Comparison of ENCODE assay signal across 21 cellular contexts in the genomic region with DNA sequence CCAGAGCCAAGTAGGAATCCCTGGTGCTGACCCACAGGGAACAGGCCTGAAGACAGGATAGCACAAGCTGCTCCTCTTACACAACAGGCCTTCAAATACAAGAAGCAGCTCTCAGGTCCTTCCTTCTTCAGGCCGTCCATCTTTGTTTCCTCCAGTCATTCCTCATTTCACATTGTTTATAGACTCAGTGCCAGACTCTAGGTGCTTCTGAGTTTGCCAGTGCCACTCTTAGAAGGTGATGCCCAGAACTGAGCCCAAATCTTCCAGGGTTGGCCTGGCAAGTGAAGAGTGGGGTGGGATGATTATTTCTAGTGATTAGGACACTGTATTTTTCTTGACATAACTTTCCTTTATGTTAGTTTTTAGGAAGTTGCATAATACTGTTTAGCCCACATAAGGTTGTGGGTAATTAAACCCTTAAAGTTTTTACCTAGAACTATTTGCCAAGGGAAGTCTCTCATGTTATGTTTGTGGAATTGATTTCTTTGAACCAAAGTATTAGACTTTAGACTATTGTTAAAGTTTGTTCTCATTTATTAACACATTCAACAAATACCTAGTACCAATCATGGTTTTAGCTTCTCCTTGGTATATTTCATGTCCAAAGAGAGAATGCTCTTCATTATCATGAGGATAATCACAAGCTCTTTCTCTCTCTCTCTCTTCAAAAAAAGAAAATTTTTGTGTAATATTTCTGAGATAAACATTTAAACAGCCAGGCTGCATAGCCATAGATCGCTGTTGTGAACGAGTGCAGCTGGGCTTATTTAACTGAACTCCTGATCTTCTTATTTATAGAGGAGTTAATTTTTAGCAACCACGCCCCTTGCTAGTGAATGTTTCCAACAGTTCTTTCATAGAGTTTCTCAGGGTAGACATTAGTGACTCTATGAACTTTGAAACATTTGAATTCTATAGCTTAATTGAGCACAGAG. TPM values are rescaled to one million over a fixed set of nuclear protein-coding genes. Genes with fewer than 3 reads are reported as not detected.
DNase-seq lines count a peak whose midpoint lies in the region; ATAC-seq, FAIRE-seq and TF ChIP-seq lines count a peak whose summit lies in the region.
"Had no signal": no experiment of that assay in that cellular context is flagged by ENCODE, and none has a peak within 500 bp of the region (broad histone marks: within the 10 kb centered on the region; RNA-seq: fewer than 3 reads in every experiment).

No MANE protein-coding gene starts in this region.

- intact Hi-C loops in HepG2 (cut with micrococcal nuclease; ENCODE audit: unreplicated experiment) (loop anchor here (1.0 kb wide), 1 partner anchor 33 kb away; no protein-coding TSS in a partner anchor), gastrocnemius medialis (cut with DNase I; ENCODE audit: low total_unique reads) (no loop called here)

- H3K9me3 ChIP-seq in SJCRH30 (replicated peaks): no peaks in the 10 kb centered on the region
- no peaks in the 10 kb centered on the region for H3K9me3 ChIP-seq in HepG2 (ENCODE audit: low read length)
- H3K9me3 ChIP-seq in gastrocnemius medialis: no peaks in the 10 kb centered on the region
- H3K9me3 ChIP-seq: esophagus muscularis mucosa, suprapubic skin had no signal

- H3K27ac ChIP-seq in SJCRH30 (peak overlapping the region; percentile 65), HepG2 (ENCODE audit: extremely low read length, insufficient read depth, low read length) (peak overlapping the region; percentile 95), gastrocnemius medialis (peak overlapping the region; percentile 48 to 95 (median 88))
- H3K27ac ChIP-seq: esophagus muscularis mucosa, GM23248, KMS-11, suprapubic skin had no signal

- H3K79me2 ChIP-seq in HepG2 (ENCODE audit: insufficient read depth, low read length): peaks cover 2% of the 10 kb centered on the region

- peak overlapping the region; percentile 69 for H3K9ac ChIP-seq in HepG2 (ENCODE audit: insufficient read depth, low read depth, low read length)
- H3K9ac ChIP-seq: GM23248, KMS-11 had no signal

- no peaks in the 10 kb centered on the region for H3K27me3 ChIP-seq in SJCRH30
- no peaks in the 10 kb centered on the region for H3K27me3 ChIP-seq in HepG2 (ENCODE audit: control insufficient read depth in 1 of 2, insufficient read depth in 2 of 2, low read length in 2 of 2)
- no peaks in the 10 kb centered on the region for H3K27me3 ChIP-seq in gastrocnemius medialis
- H3K27me3 ChIP-seq: esophagus muscularis mucosa, suprapubic skin had no signal

- H3K36me3 ChIP-seq in SJCRH30 (peaks cover 20% of the 10 kb centered on the region), HepG2 (replicated peaks in 1 of 2; ENCODE audit: control insufficient read depth in 1 of 2, insufficient read depth in 2 of 2, low read length in 2 of 2) (peaks cover 9 to 51% of the 10 kb centered on the region in 2 experiments), gastrocnemius medialis (peaks cover 0 to 41% of the 10 kb centered on the region in 2 donors)

- WGBS in HepG2 (ENCODE audit: low lambda C conversion rate): 1% methylated on average over 4 of the region's 4 CpGs

- H3K4me1 ChIP-seq in SJCRH30 (peaks cover 64% of the 10 kb centered on the region), HepG2 (ENCODE audit: insufficient read depth, low read length) (peaks cover 91% of the 10 kb centered on the region), gastrocnemius medialis (peaks cover 57 to 69% of the 10 kb centered on the region in 2 donors)

- TF ChIP-seq RAD21 in HepG2 (CRISPR knock-in tag; IDR thresholded peaks at IDR 0.05): peak; percentile 7; the same call in 1 of the 2 replicates

- H3K4me3 ChIP-seq in SJCRH30 (no peak overlapping the region), HepG2 (replicated peaks in 1 of 3; ENCODE audit: insufficient read depth in 1 of 3, low read depth in 2 of 3, low read length in 3 of 3) (peak overlapping the region in 1 of 3 experiments; percentile 47; a peak in 2 of 6 replicates), gastrocnemius medialis (no peak overlapping the region)
- H3K4me3 ChIP-seq: esophagus muscularis mucosa, GM23248, suprapubic skin had no signal

- TF ChIP-seq EP300 in HepG2 (IDR thresholded peaks at IDR 0.05; ENCODE audit: low read depth in 2 of 2, low read length in 2 of 2) (peak; percentile 62 to 91), HepG2 (CRISPR knock-in tag; IDR thresholded peaks at IDR 0.05; ENCODE audit: borderline replicate concordance) (no peak; the same call in 1 of the 2 replicates)

- peak overlapping the region; percentile 69 for H3K4me2 ChIP-seq in HepG2 (ENCODE audit: low read depth, low read length)
- H3K4me2 ChIP-seq: KMS-11 had no signal

- in situ Hi-C loops in HepG2 (cut with HindIII; ENCODE audit: extremely low pct_ligation_motif_present, low pct_unique_long_range_greater_than_20kb): no loop called here
- in situ Hi-C loops in gastrocnemius medialis (cut with MboI; ENCODE audit: low sequenced_read_pairs in 4 of 4): no loop called here

- TSS peak; percentile 94 for BruUV-seq in HepG2 (replicated peaks; lab: Mats Ljungman, UMichigan)

- POLR2A ChIA-PET in HepG2 (lab: Yijun Ruan, JAX): interaction anchor here (0.9 to 2.8 kb wide), 9 partner anchors 10 to 51 kb away, joined by 3 to 25 read pairs (median 3); no protein-coding TSS in a partner anchor

- CTCF ChIA-PET in HepG2 (lab: Yijun Ruan, JAX; ENCODE audit: low intra/inter-chr PET ratio, low total read pairs): no interaction called here

- FAIRE-seq in HepG2 (lab: Jason Lieb, UNC): peak; percentile 42

- DNase-seq in GF-D8 (lab: John Stamatoyannopoulos, UW): peak; percentile 60
- no peak for DNase-seq in SJCRH30
- peak; percentile 97 for DNase-seq in HepG2 (ENCODE audit: low spot score)
- DNase-seq in gastrocnemius medialis: no peak
- DNase-seq in germinal center (ENCODE audit: low spot score): no peak
- no peak for DNase-seq in cerebellum (ENCODE audit: low spot score)
- DNase-seq in anterior cingulate cortex (lab: John Stamatoyannopoulos, UW): no peak
- DNase-seq: activated gamma-delta T cell treated with Interleukin-2 at 50 U/mL for 16 hours; central memory CD4-positive, alpha-beta T cell; effector memory CD4-positive, alpha-beta T cell; GM23248; NCI-H1105 treated with DMSO at 0.1 percent for 48 hours; NCI-H2107; NCI-H510A; stimulated activated CD4-positive, alpha-beta T cell treated with anti-CD3 and anti-CD28 coated beads, Interleukin-12 subunit alpha, Interleukin-12 subunit beta, amount 100 ng/mL, for 4 hours had no signal

- no peaks in the 10 kb centered on the region for H4K20me1 ChIP-seq in HepG2 (ENCODE audit: insufficient read depth, low read length)

- TF ChIP-seq POLR2A in HepG2 (IDR thresholded peaks at IDR 0.05; ENCODE audit: insufficient read depth in 1 of 2, low read depth in 2 of 2, low read length in 2 of 2) (peak in 1 of 2 experiments; percentile 36; a peak in 1 of 4 replicates), gastrocnemius medialis (IDR thresholded peaks at IDR 0.05) (no peak)

- peak; percentile 92 for ATAC-seq in HepG2
- ATAC-seq in gastrocnemius medialis: no peak
- no peak for ATAC-seq in GM18511 (IDR thresholded peaks at IDR 0.05; ENCODE audit: unreplicated experiment)
- ATAC-seq: natural killer cell treated with Interleukin-12 subunit alpha and Interleukin-12 subunit beta and Interleukin-15 and Interleukin-18, amount 100 ng/mL, for 72 hours; Right ventricle myocardium inferior had no signal

- H2AFZ ChIP-seq in HepG2 (ENCODE audit: low read length): no peak overlapping the region
- H2AFZ ChIP-seq: GM23248 had no signal

- TF ChIP-seq CTCF in HepG2 (CRISPR knock-in tag; IDR thresholded peaks at IDR 0.05) (no peak), gastrocnemius medialis (IDR thresholded peaks at IDR 0.05 in 4 of 5, conservative IDR thresholded peaks at IDR 0.05 in 1 of 5) (no peak)

TF ChIP-seq in HepG2, 621 proteins besides CTCF, POLR2A, EP300 and RAD21 (continues in another document):
- TF ChIP-seq POLR2AphosphoS5 (IDR thresholded peaks at IDR 0.05; ENCODE audit: low read depth, low read length) (0 out of 2 replicates have a peak, but pooled peaks have one; percentile 12), ZSCAN29 (CRISPR knock-in tag; conservative IDR thresholded peaks at IDR 0.05) (no peak), HDAC2 (CRISPR knock-in tag; IDR thresholded peaks at IDR 0.05) (0 out of 2 replicates have a peak, but pooled peaks have one; percentile 43), ZFP1 (CRISPR knock-in tag; IDR thresholded peaks at IDR 0.05) (no peak; the same call in 1 of the 2 replicates), MYNN (CRISPR knock-in tag; IDR thresholded peaks at IDR 0.05; ENCODE audit: low read depth) (no peak), ZNF234 (CRISPR knock-in tag; conservative IDR thresholded peaks at IDR 0.05) (no peak), ZNF235 (CRISPR knock-in tag; IDR thresholded peaks at IDR 0.05; ENCODE audit: borderline replicate concordance) (no peak), BCL6 (CRISPR knock-in tag; IDR thresholded peaks at IDR 0.05) (peak; percentile 81), ZNF383 (CRISPR knock-in tag; IDR thresholded peaks at IDR 0.05; ENCODE audit: borderline replicate concordance) (no peak)

RNA-seq across cellular contexts. Expression of a gene that starts 47.7 kb away (rescaled TPM):
- 91.1 and 97.1 TPM in 2 replicates for total RNA-seq in SJCRH30 (2014; rRNA removed; shearing (Covaris generic))
- total RNA-seq in HepG2 (2016; rRNA removed; fragmentation: Illumina TruSeq; extraction: Trizol) (105 and 122 TPM in 2 replicates), gastrocnemius medialis (100 to 1,000 TPM; 320 to 713 (median 666) TPM), cerebellum (16.2 TPM)
- 59.3 and 60.5 TPM in 2 replicates for total RNA-seq in HepG2 (2016; cell fraction: cytosol; rRNA removed; fragmentation: Illumina TruSeq; extraction: Trizol; ENCODE audit: low read depth)
- 107 TPM in 2 replicates for total RNA-seq in HepG2 (2016; cell fraction: insoluble cytoplasmic fraction; rRNA removed; fragmentation: Illumina TruSeq; extraction: Trizol)
- 105 and 112 TPM in 2 replicates for total RNA-seq in HepG2 (2016; cell fraction: membrane; rRNA removed; fragmentation: Illumina TruSeq; extraction: Trizol)
- total RNA-seq in HepG2 (2016; cell fraction: nucleus; rRNA removed; fragmentation: Illumina TruSeq; extraction: Trizol): 52.5 and 58.8 TPM in 2 replicates
- 49.2 and 51.6 TPM in 2 replicates for polyA plus RNA-seq in HepG2 (2011; rRNA removed)
- 49.9 and 50.0 TPM in 2 replicates for polyA plus RNA-seq in HepG2 (2011; cell fraction: cytosol; rRNA removed)
- polyA plus RNA-seq in HepG2 (2011; cell fraction: nucleus; rRNA removed): 21.6 and 21.7 TPM in 2 replicates
- polyA plus RNA-seq in HepG2 (2012): 99.6 and 140 TPM in 2 replicates
- 57.2 and 57.6 TPM in 2 replicates for polyA plus RNA-seq in HepG2 (2016; cell fraction: cytosol; fragmentation: Illumina TruSeq; extraction: Trizol; ENCODE audit: low read depth)
- polyA plus RNA-seq in HepG2 (2016; cell fraction: insoluble cytoplasmic fraction; fragmentation: Illumina TruSeq; extraction: Trizol; ENCODE audit: low read depth): 89.8 and 107 TPM in 2 replicates
- 68.6 and 74.3 TPM in 2 replicates for polyA plus RNA-seq in HepG2 (2016; cell fraction: membrane; fragmentation: Illumina TruSeq; extraction: Trizol; ENCODE audit: low read depth)
- polyA plus RNA-seq in HepG2 (2016; cell fraction: nucleus; fragmentation: Illumina TruSeq; extraction: Trizol; ENCODE audit: insufficient read depth, low read depth): 44.1 and 47.6 TPM in 2 replicates
- polyA minus RNA-seq in HepG2 (2011; rRNA and poly(A)+ RNA removed; ENCODE audit: low replicate concordance): 39.4 and 62.3 TPM in 2 replicates
- polyA minus RNA-seq in HepG2 (2011; cell fraction: cytosol; rRNA and poly(A)+ RNA removed): 49.2 and 52.4 TPM in 2 replicates
- 48.6 and 52.9 TPM in 2 replicates for polyA minus RNA-seq in HepG2 (2011; cell fraction: nucleus; rRNA and poly(A)+ RNA removed)

Comparison
In these comparisons a context has a peak if more than half of its experiments do, and no peak if none do; other contexts are left out.
1. DNase-seq: peak in GF-D8 (single experiment) and HepG2 (single experiment); none in SJCRH30 (0 of 2), gastrocnemius medialis (0 of 2), germinal center (single experiment), cerebellum (single experiment) and anterior cingulate cortex (0 of 58).
2. Peak in every context shown above with its lines, with median percentiles within 50 percentile points of each other: H3K27ac ChIP-seq.